In genomic region chr10:95508730-95509129, GRCh38 we compare ENCODE assay signal across 13 cellular contexts. TPM values are rescaled to one million over a fixed set of nuclear protein-coding genes. Genes with fewer than 3 reads are reported as not detected.
A peak's percentile ranks its signal among the peaks of the same experiment; 100 is the strongest.
DNase-seq lines count a peak whose midpoint lies in the region; ATAC-seq and TF ChIP-seq lines count a peak whose summit lies in the region.
"Had no signal": no experiment of that assay in that cellular context is flagged by ENCODE, and none has a peak within 500 bp of the region (broad histone marks: within the 10 kb centered on the region; RNA-seq: fewer than 3 reads in every experiment).

No MANE protein-coding gene starts in this region.

- peaks cover 3% of the 10 kb centered on the region for H3K27me3 Mint-ChIP-seq in chondrocyte (ENCODE audit: low read depth)
- H3K27me3 Mint-ChIP-seq: type B pancreatic cell had no signal

- H3K27ac Mint-ChIP-seq in chondrocyte (ENCODE audit: unreplicated experiment) = no peak overlapping the region
- H3K27ac Mint-ChIP-seq: type B pancreatic cell had no signal

- H3K4ac ChIP-seq in neuronal stem cell (ENCODE audit: low read length) = no peak overlapping the region

- H3K9me3 Mint-ChIP-seq in chondrocyte (ENCODE audit: low read depth) = no peaks in the 10 kb centered on the region
- H3K9me3 Mint-ChIP-seq: neural crest cell, type B pancreatic cell had no signal

- no peaks in the 10 kb centered on the region for H3K36me3 Mint-ChIP-seq in chondrocyte (ENCODE audit: low read depth)
- H3K36me3 Mint-ChIP-seq: type B pancreatic cell had no signal

- H3K27me3 ChIP-seq in left ventricle myocardium inferior (ENCODE audit: low read depth) (no peaks in the 10 kb centered on the region), neuronal stem cell (ENCODE audit: control insufficient read depth in 3 of 3, insufficient read depth in 3 of 3, low read depth in 1 of 3, low read length in 3 of 3) (no peaks in the 10 kb centered on the region), aorta (ENCODE audit: control insufficient read depth in 1 of 2, insufficient read depth in 2 of 2, low read length in 1 of 2) (no peaks in the 10 kb centered on the region)

- no peak overlapping the region for H4K8ac ChIP-seq in neuronal stem cell (ENCODE audit: low read depth, low read length)

- H3K36me3 ChIP-seq in left ventricle myocardium inferior (no peaks in the 10 kb centered on the region), neuronal stem cell (replicated peaks in 1 of 2; ENCODE audit: control insufficient read depth in 2 of 2, insufficient read depth in 2 of 2, low read length in 2 of 2) (no peaks in the 10 kb centered on the region), aorta (ENCODE audit: control insufficient read depth in 1 of 2, insufficient read depth in 2 of 2, low read length in 1 of 2) (no peaks in the 10 kb centered on the region)

- H2AFZ ChIP-seq in neuronal stem cell (ENCODE audit: low read length) = peak overlapping the region; percentile 37

- H3K9ac ChIP-seq in neuronal stem cell (ENCODE audit: low read depth, low read length, poor library complexity) = no peak overlapping the region

- no peak overlapping the region for H2AK5ac ChIP-seq in neuronal stem cell (ENCODE audit: low read depth, low read length)

- WGBS in neuronal stem cell (ENCODE audit: extremely low coverage in 2 of 2, insufficient read length in 2 of 2, insufficient replicate concordance in 1 of 2), 2 donors = no CpG with 5 or more reads among the region's 3 CpGs
- WGBS in aorta, 2 donors = 3 to 4% methylated on average over 3 of the region's 3 CpGs

- H3K23ac ChIP-seq in neuronal stem cell (ENCODE audit: low read depth, low read length, poor library complexity) = no peak overlapping the region

- intact Hi-C loops in Right ventricle myocardium inferior (cut with DNase I) = no loop called here
- intact Hi-C loops in cardiac septum (cut with DNase I) = loop anchor here (2.0 kb wide), 1 partner anchor 30 kb away; no protein-coding TSS in a partner anchor
- intact Hi-C loops in left ventricle myocardium inferior (cut with micrococcal nuclease) = no loop called here
- intact Hi-C loops in aorta (cut with DNase I) = loop anchor here in 1 of 2 donors (10.0 kb wide), 1 partner anchor 46 kb away; no protein-coding TSS in a partner anchor

- ATAC-seq in Right ventricle myocardium inferior (peak; percentile 69), aorta (ENCODE audit: low FRiP score) (peak; percentile 20)

- H3K79me1 ChIP-seq in neuronal stem cell (ENCODE audit: low read depth, low read length) = peaks cover 2% of the 10 kb centered on the region

- peak overlapping the region; percentile 40 for H3K4me3 ChIP-seq in left ventricle myocardium inferior
- H3K4me3 ChIP-seq in neuronal stem cell (ENCODE audit: low read length in 2 of 2) = no peak overlapping the region
- no peak overlapping the region for H3K4me3 ChIP-seq in aorta (ENCODE audit: low read length in 2 of 2)

- no peak overlapping the region for H2BK120ac ChIP-seq in neuronal stem cell (ENCODE audit: low read depth, low read length)

- H3K27ac ChIP-seq in left ventricle myocardium inferior (replicated peaks) (peak overlapping the region; percentile 87), neuronal stem cell (replicated peaks; ENCODE audit: low read length) (peak overlapping the region; percentile 79), aorta (ENCODE audit: low read depth in 1 of 2, low read length in 2 of 2) (peak overlapping the region; percentile 98)

- no peak for DNase-seq in Right ventricle myocardium inferior (ENCODE audit: missing footprints)
- DNase-seq in cardiac septum (ENCODE audit: low spot score) = no peak
- DNase-seq in left ventricle myocardium inferior = no peak
- peak; percentile 37 for DNase-seq in neuronal stem cell (ENCODE audit: low spot score)
- DNase-seq in aorta = no peak
- DNase-seq in chondrocyte (ENCODE audit: low spot score) = no peak
- no peak for DNase-seq in activated CD4-positive, alpha-beta T cell treated with anti-CD3 and anti-CD28 coated beads, Interleukin-2, amount 50 U/mL, for 4 hours
- DNase-seq in NCI-H1930 (lab: John Stamatoyannopoulos, UW) = no peak
- DNase-seq: 8988T; activated CD8-positive, alpha-beta memory T cell treated with anti-CD3 and anti-CD28 coated beads, Interleukin-2, amount 50 U/mL, for 4 hours; DND-41 had no signal

- no peak overlapping the region for H2BK5ac ChIP-seq in neuronal stem cell (ENCODE audit: low read length)

- no peak overlapping the region for H4K91ac ChIP-seq in neuronal stem cell (ENCODE audit: low read depth, low read length, poor library complexity)

- H3K14ac ChIP-seq in neuronal stem cell (ENCODE audit: low read length) = no peak overlapping the region

- no peaks in the 10 kb centered on the region for H3K9me3 ChIP-seq in left ventricle myocardium inferior (replicated peaks)
- H3K9me3 ChIP-seq in neuronal stem cell (replicated peaks in 1 of 2; ENCODE audit: control insufficient read depth in 2 of 2, insufficient read depth in 1 of 2, low read depth in 1 of 2, low read length in 2 of 2) = no peaks in the 10 kb centered on the region
- no peaks in the 10 kb centered on the region for H3K9me3 ChIP-seq in aorta (ENCODE audit: control insufficient read depth, low read length)

- H3K18ac ChIP-seq in neuronal stem cell (ENCODE audit: low read length) = no peak overlapping the region

- no peak overlapping the region for H2BK15ac ChIP-seq in neuronal stem cell (ENCODE audit: low read length)

- H3K4me1 Mint-ChIP-seq in chondrocyte (ENCODE audit: low read depth) = peaks cover 31% of the 10 kb centered on the region

- H3K4me1 ChIP-seq in left ventricle myocardium inferior = peaks cover 100% of the 10 kb centered on the region
- H3K4me1 ChIP-seq in neuronal stem cell (ENCODE audit: control insufficient read depth in 2 of 2, insufficient read depth in 1 of 2, low read depth in 1 of 2, low read length in 2 of 2) = peaks cover 0 to 18% of the 10 kb centered on the region in 2 donors
- H3K4me1 ChIP-seq in aorta (ENCODE audit: control insufficient read depth in 1 of 2, insufficient read depth in 2 of 2, low read length in 2 of 2) = peaks cover 6 to 10% of the 10 kb centered on the region in 2 donors

- TF ChIP-seq CTCF in left ventricle myocardium inferior (IDR thresholded peaks at IDR 0.05; ENCODE audit: borderline replicate concordance) (no peak), chondrocyte (IDR thresholded peaks at IDR 0.05) (no peak)

- no peak overlapping the region for H3K4me2 ChIP-seq in neuronal stem cell (ENCODE audit: insufficient read depth, low read length, poor library complexity, severe bottlenecking)

- H2BK12ac ChIP-seq in neuronal stem cell (ENCODE audit: low read length) = no peak overlapping the region

- no peak overlapping the region for H3K4me3 Mint-ChIP-seq in chondrocyte (ENCODE audit: unreplicated experiment)
- H3K4me3 Mint-ChIP-seq: neural crest cell, type B pancreatic cell had no signal

RNA-seq across cellular contexts. Expression of gene SORBS1, which starts 52.4 kb away (rescaled TPM):
- total RNA-seq in Right ventricle myocardium inferior (666 TPM), cardiac septum (1,045 TPM), left ventricle myocardium inferior (896 TPM), aorta (1,000 to 10,000 TPM in 1 of 2 donors, 100 to 1,000 TPM in 1; 591 to 1,478 TPM), chondrocyte (5.0 to 7.0 TPM (median 5.6 TPM) in 3 replicates)
- polyA plus RNA-seq in neuronal stem cell (2013, experiment 1 of 2) = 10.1 TPM
- polyA plus RNA-seq in neuronal stem cell (2013, experiment 2 of 2) = 9.4 TPM
- polyA plus RNA-seq in aorta = 100 to 1,000 TPM; 371 to 372 TPM

Comparison
In these comparisons a context has a peak if more than half of its experiments do, and no peak if none do; other contexts are left out.
1. RNA of gene SORBS1, which starts 52.4 kb away (total RNA-seq): 591 to 1,478 TPM in aorta, 1,045 TPM in cardiac septum (single experiment), 896 TPM in left ventricle myocardium inferior (single experiment) and 666 TPM in Right ventricle myocardium inferior (single experiment); 5.0 to 7.0 TPM in chondrocyte; every median in the first group is over 10 times any median in the second.
2. Peak in every context shown above with its lines, with median percentiles within 50 percentile points of each other: H3K27ac ChIP-seq.